14 cellular contexts compared by ENCODE assay signal in genomic region chr10:99809931-99810615, GRCh38. TPM values are rescaled to one million over a fixed set of nuclear protein-coding genes. Genes with fewer than 3 reads are reported as not detected.
DNase-seq lines count a peak whose midpoint lies in the region; TF ChIP-seq lines count a peak whose summit lies in the region.
"Had no signal": no experiment of that assay in that cellular context is flagged by ENCODE, and none has a peak within 500 bp of the region (broad histone marks: within the 10 kb centered on the region; RNA-seq: fewer than 3 reads in every experiment).

No MANE protein-coding gene starts in this region.

- intact Hi-C loops in transverse colon (cut with DNase I; ENCODE audit: low total_unique reads): no loop called here

- H3K9ac ChIP-seq in mucosa of rectum (ENCODE audit: low read depth in 1 of 2, low read length in 2 of 2): no peak overlapping the region

- TF ChIP-seq POLR2A in transverse colon (IDR thresholded peaks at IDR 0.05): no peak

- H3K27me3 ChIP-seq in mucosa of rectum (ENCODE audit: control insufficient read depth in 2 of 2, insufficient read depth in 2 of 2, low read length in 2 of 2): no peaks in the 10 kb centered on the region
- no peaks in the 10 kb centered on the region for H3K27me3 ChIP-seq in transverse colon
- H3K27me3 ChIP-seq: BE2C had no signal

- H3K9me3 ChIP-seq in mucosa of rectum (ENCODE audit: control insufficient read depth in 2 of 2, low read length in 2 of 2) (no peaks in the 10 kb centered on the region), transverse colon (no peaks in the 10 kb centered on the region)
- H3K9me3 ChIP-seq: BE2C had no signal

- no peak for TF ChIP-seq CTCF in transverse colon (IDR thresholded peaks at IDR 0.05)
- no peak for TF ChIP-seq CTCF in HFFc6 (IDR thresholded peaks at IDR 0.05)

- no peaks in the 10 kb centered on the region; the same call in 1 of the 2 replicates for H3K9me3 Mint-ChIP-seq in HFFc6
- H3K9me3 Mint-ChIP-seq: activated T-helper 1 cell treated with anti-CD3 and anti-CD28 coated beads, Interleukin-12 subunit alpha, Interleukin-12 subunit beta, Interleukin-2, Interleukin-4 antibody, amounts not matched to agents 30 ng/mL and 10 ng/mL and 1 ng/mL, durations not matched to agents 14 hours and 24 hours and 36 hours had no signal

- WGBS in transverse colon (ENCODE audit: low coverage in 1 of 2), 2 donors: 69 to 78% methylated on average over 7 of the region's 7 CpGs

- no peak overlapping the region for H3K27ac Mint-ChIP-seq in HFFc6
- H3K27ac Mint-ChIP-seq: activated T-helper 1 cell treated with anti-CD3 and anti-CD28 coated beads, Interleukin-12 subunit alpha, Interleukin-12 subunit beta, Interleukin-2, Interleukin-4 antibody, amounts not matched to agents 30 ng/mL and 10 ng/mL and 1 ng/mL, durations not matched to agents 14 hours and 24 hours and 36 hours; naive thymus-derived CD4-positive, alpha-beta T cell had no signal

- H3K4me1 Mint-ChIP-seq in HFFc6 (ENCODE audit: low read depth): no peaks in the 10 kb centered on the region
- H3K4me1 Mint-ChIP-seq: naive thymus-derived CD4-positive, alpha-beta T cell had no signal

- TF ChIP-seq EP300 in transverse colon (IDR thresholded peaks at IDR 0.05; ENCODE audit: low read depth): no peak

- H3K36me3 Mint-ChIP-seq in HFFc6 (ENCODE audit: low read depth): peaks cover 4% of the 10 kb centered on the region; the same call in 1 of the 2 replicates

- H3K4me3 Mint-ChIP-seq in HFFc6: no peak overlapping the region
- H3K4me3 Mint-ChIP-seq: activated T-helper 1 cell treated with anti-CD3 and anti-CD28 coated beads, Interleukin-12 subunit alpha, Interleukin-12 subunit beta, Interleukin-2, Interleukin-4 antibody, amounts not matched to agents 30 ng/mL and 10 ng/mL and 1 ng/mL, durations not matched to agents 14 hours and 24 hours and 36 hours; naive thymus-derived CD4-positive, alpha-beta T cell had no signal

- H3K4me1 ChIP-seq in mucosa of rectum (ENCODE audit: control insufficient read depth in 2 of 2, insufficient read depth in 2 of 2, low read length in 2 of 2) (no peaks in the 10 kb centered on the region), transverse colon (peaks cover 0 to 8% (median 1%) of the 10 kb centered on the region in 4 donors)
- H3K4me1 ChIP-seq: BE2C had no signal

- peak overlapping the region; percentile 52 to 57 for H3K27ac ChIP-seq in mucosa of rectum (ENCODE audit: low read depth in 2 of 2, low read length in 2 of 2)
- H3K27ac ChIP-seq in transverse colon: peak overlapping the region; percentile 58 to 73 (median 68)

- no peak overlapping the region for H3K4me3 ChIP-seq in mucosa of rectum (ENCODE audit: low read length in 2 of 2)
- no peak overlapping the region for H3K4me3 ChIP-seq in transverse colon

- no peaks in the 10 kb centered on the region for H3K36me3 ChIP-seq in mucosa of rectum (ENCODE audit: control insufficient read depth in 2 of 2, insufficient read depth in 2 of 2, low read length in 2 of 2)
- no peaks in the 10 kb centered on the region for H3K36me3 ChIP-seq in transverse colon
- H3K36me3 ChIP-seq: BE2C had no signal

- DNase-seq in HCEC 1CT: peak; percentile 46
- peak; percentile 87 for DNase-seq in fibroblast of gingiva (ENCODE audit: low read depth)
- DNase-seq in transverse colon: no peak
- DNase-seq in SHP77 (lab: John Stamatoyannopoulos, UW): no peak
- no peak for DNase-seq in activated T-cell treated with anti-CD3 and anti-CD28 coated beads for 4 hours
- DNase-seq in HFFc6: no peak
- DNase-seq: activated CD4-positive, alpha-beta T cell treated with anti-CD3 and anti-CD28 coated beads, Interleukin-2, amount 50 U/mL, for 48 hours; BE2C; naive thymus-derived CD4-positive, alpha-beta T cell; NCI-H1436 treated with DMSO at 0.1 percent for 48 hours; NK-92 treated with Interleukin-12 subunit alpha and Interleukin-12 subunit beta, amount 100 ng/mL, for 24 hours; stimulated activated naive CD4-positive, alpha-beta T cell treated with Interleukin-2 at 50 U/mL for 16 hours had no signal

- no peaks in the 10 kb centered on the region for H3K27me3 Mint-ChIP-seq in HFFc6 (ENCODE audit: insufficient read depth)
- H3K27me3 Mint-ChIP-seq: naive thymus-derived CD4-positive, alpha-beta T cell had no signal

- in situ Hi-C loops in transverse colon (cut with MboI; ENCODE audit: low pct_ligation_motif_present in 1 of 4, low pct_unique_long_range_greater_than_20kb in 1 of 4, low sequenced_read_pairs in 3 of 4): no loop called here

RNA-seq across cellular contexts. Expression of gene ABCC2, which starts 27.6 kb away (rescaled TPM):
- 1 to 10 TPM in 3 of 4 donors, under 1 TPM in 1; 0.75 to 2.7 (median 1.5) TPM for total RNA-seq in transverse colon
- total RNA-seq in HFFc6 (2021; fragmentation: NEBNext Ultra II Directional; extraction: Animal tissue kit (Norgen Biotek cat#: 25700)): 1 to 10 TPM in 4 of 6 experiments, under 1 TPM in 2; 0.43 to 1.7 (median 1.1) TPM

Comparison
In these comparisons a context has a peak if more than half of its experiments do, and no peak if none do; other contexts are left out.
1. DNase-seq: peak in HCEC 1CT (single experiment) and fibroblast of gingiva (single experiment); none in transverse colon (single experiment), SHP77 (0 of 2), activated T-cell treated with anti-CD3 and anti-CD28 coated beads for 4 hours (single experiment) and HFFc6 (single experiment).